8 cellular contexts compared by ENCODE assay signal in genomic region chr1:59296358-59297256, GRCh38. TPM values are rescaled to one million over a fixed set of nuclear protein-coding genes. Genes with fewer than 3 reads are reported as not detected.
DNase-seq lines count a peak whose midpoint lies in the region; ATAC-seq and TF ChIP-seq lines count a peak whose summit lies in the region.

Gene FGGY, plus strand, starts transcription at chr1:59297094. Its CDS starts 24,456 bp downstream, at chr1:59321550.

- 0 to 1% methylated on average over 35 to 58 of the region's 78 CpGs for WGBS in lower leg skin, 2 donors

- peak within 1 kb of the TSS; percentile 90 to 92 (median 92) for H3K27ac Mint-ChIP-seq in CD4-positive, CD25-positive, alpha-beta regulatory T cell
- H3K27ac Mint-ChIP-seq in activated CD4-positive, alpha-beta memory T cell treated with anti-CD3 and anti-CD28 coated beads for 36 hours, result peak within 1 kb of the TSS; percentile 70

- CTCF ChIA-PET in activated CD4-positive, alpha-beta memory T cell treated with anti-CD3 and anti-CD28 coated beads for 36 hours (lab: Charles Lee), result interaction anchor here (1.0 to 2.0 kb wide), 2 partner anchors 463 to 515 kb away, joined by 3 to 6 read pairs; no protein-coding TSS in a partner anchor

- peak within 1 kb of the TSS; percentile 88 to 96 (median 93) for H3K4me3 Mint-ChIP-seq in CD4-positive, CD25-positive, alpha-beta regulatory T cell
- peak within 1 kb of the TSS; percentile 79 for H3K4me3 Mint-ChIP-seq in activated CD4-positive, alpha-beta memory T cell treated with anti-CD3 and anti-CD28 coated beads for 36 hours

- H3K4me1 ChIP-seq in CD4-positive, CD25-positive, alpha-beta regulatory T cell (ENCODE audit: control insufficient read depth, insufficient read depth, low read length, poor library complexity, severe bottlenecking), result peaks cover 11% of the 10 kb centered on the region

- intact Hi-C loops in activated CD4-positive, alpha-beta memory T cell treated with anti-CD3 and anti-CD28 coated beads for 36 hours (cut with micrococcal nuclease), result loop anchor here (1.0 to 10.0 kb wide), 7 partner anchors 32 to 518 kb away; partner anchors contain the start of genes HOOK1 and JUN
- intact Hi-C loops in dorsolateral prefrontal cortex (cut with DNase I), result loop anchor here (1.0 to 10.0 kb wide), 7 partner anchors 394 to 513 kb away; partner anchors contain the start of gene JUN (in 1 of the 2)
- intact Hi-C loops in lower leg skin (cut with DNase I; ENCODE audit: low total_unique reads), result no loop called here

- TF ChIP-seq POLR2A in lower leg skin (IDR thresholded peaks at IDR 0.05), result peak in 1 of 2 donors; percentile 61

- peaks cover 3% of the 10 kb centered on the region for H3K36me3 Mint-ChIP-seq in CD4-positive, CD25-positive, alpha-beta regulatory T cell
- peaks cover 1% of the 10 kb centered on the region for H3K36me3 Mint-ChIP-seq in activated CD4-positive, alpha-beta memory T cell treated with anti-CD3 and anti-CD28 coated beads for 36 hours

- DNase-seq in CD4-positive, CD25-positive, alpha-beta regulatory T cell, result peak; percentile 72 to 93 (median 81)
- DNase-seq in NCI-H82 treated with DMSO at 0.1 percent for 48 hours (lab: John Stamatoyannopoulos, UW; ENCODE audit: unreplicated experiment) (peak; percentile 96), dorsolateral prefrontal cortex (peak; percentile 82 to 97 (median 94)), lower leg skin (ENCODE audit: low spot score in 2 of 2) (peak; percentile 97 to 99)
- peak; percentile 90 for DNase-seq in activated CD4-positive, alpha-beta memory T cell treated with anti-CD3 and anti-CD28 coated beads for 36 hours
- peak; percentile 61 to 66 for DNase-seq in stimulated activated CD4-positive, alpha-beta T cell treated with anti-CD3 and anti-CD28 coated beads, Interleukin-4, amount 100 ng/mL, for 4 hours

- no peaks in the 10 kb centered on the region for H3K36me3 ChIP-seq in CD4-positive, CD25-positive, alpha-beta regulatory T cell (ENCODE audit: control insufficient read depth, insufficient read depth, low read length)

- POLR2A ChIA-PET in activated CD4-positive, alpha-beta memory T cell treated with anti-CD3 and anti-CD28 coated beads for 36 hours (lab: Charles Lee), result interaction anchor here (0.6 to 1.4 kb wide), 2 partner anchors 136 to 512 kb away, joined by 3 to 4 read pairs; partner anchors contain the start of gene JUN

- no peaks in the 10 kb centered on the region for H3K9me3 Mint-ChIP-seq in CD4-positive, CD25-positive, alpha-beta regulatory T cell
- H3K9me3 Mint-ChIP-seq in activated CD4-positive, alpha-beta memory T cell treated with anti-CD3 and anti-CD28 coated beads for 36 hours, result no peaks in the 10 kb centered on the region

- TF ChIP-seq CTCF in dorsolateral prefrontal cortex (IDR thresholded peaks at IDR 0.05 in 54 of 56, conservative IDR thresholded peaks at IDR 0.05 in 2 of 56; ENCODE audit: low read depth in 1 of 56, partially characterized antibody in 56 of 56) (peak in 14 of 56 donors; percentile 2 to 41 (median 16)), lower leg skin (IDR thresholded peaks at IDR 0.05) (no peak)

- peaks cover 5 to 26% (median 7%) of the 10 kb centered on the region in 4 donors for H3K4me1 Mint-ChIP-seq in CD4-positive, CD25-positive, alpha-beta regulatory T cell
- peaks cover 13% of the 10 kb centered on the region for H3K4me1 Mint-ChIP-seq in activated CD4-positive, alpha-beta memory T cell treated with anti-CD3 and anti-CD28 coated beads for 36 hours (ENCODE audit: low read depth)

- peak within 1 kb of the TSS; percentile 88 for H3K4me3 ChIP-seq in CD4-positive, CD25-positive, alpha-beta regulatory T cell (ENCODE audit: low read depth, low read length)
- peak within 1 kb of the TSS; percentile 32 to 86 (median 68) for H3K4me3 ChIP-seq in dorsolateral prefrontal cortex
- H3K4me3 ChIP-seq in lower leg skin (ENCODE audit: low read depth, poor library complexity, severe bottlenecking), result peak within 1 kb of the TSS; percentile 37

- peak; percentile 92 to 93 for ATAC-seq in CD4-positive, CD25-positive, alpha-beta regulatory T cell (ENCODE audit: low read depth in 2 of 2)
- peak; percentile 89 for ATAC-seq in GM19438 (IDR thresholded peaks at IDR 0.05; ENCODE audit: low read depth, unreplicated experiment)
- peak; percentile 96 for ATAC-seq in HG03571 (IDR thresholded peaks at IDR 0.05; ENCODE audit: unreplicated experiment)

- no peaks in the 10 kb centered on the region for H3K9me3 ChIP-seq in CD4-positive, CD25-positive, alpha-beta regulatory T cell (ENCODE audit: control insufficient read depth in 2 of 2, low read length in 2 of 2)

- H3K27me3 Mint-ChIP-seq in CD4-positive, CD25-positive, alpha-beta regulatory T cell, result no peaks in the 10 kb centered on the region
- H3K27me3 Mint-ChIP-seq in activated CD4-positive, alpha-beta memory T cell treated with anti-CD3 and anti-CD28 coated beads for 36 hours, result no peaks in the 10 kb centered on the region

- peak within 1 kb of the TSS; percentile 85 for H3K27ac ChIP-seq in CD4-positive, CD25-positive, alpha-beta regulatory T cell (ENCODE audit: insufficient read depth, low read length, poor library complexity, severe bottlenecking)
- H3K27ac ChIP-seq in dorsolateral prefrontal cortex, result peak within 1 kb of the TSS; percentile 39 to 99 (median 96)

- H3K27me3 ChIP-seq in CD4-positive, CD25-positive, alpha-beta regulatory T cell (ENCODE audit: control insufficient read depth, insufficient read depth, low read length), result no peaks in the 10 kb centered on the region
- no peaks in the 10 kb centered on the region for H3K27me3 ChIP-seq in dorsolateral prefrontal cortex

RNA-seq across cellular contexts. Expression of gene FGGY, which starts in this region (rescaled TPM):
- 7.7 TPM for total RNA-seq in CD4-positive, CD25-positive, alpha-beta regulatory T cell
- polyA plus RNA-seq in CD4-positive, CD25-positive, alpha-beta regulatory T cell, result 1 to 10 TPM; 1.9 to 5.9 (median 3.9) TPM
- 10 to 100 TPM; 10.2 TPM for total RNA-seq in activated CD4-positive, alpha-beta memory T cell treated with anti-CD3 and anti-CD28 coated beads for 36 hours
- total RNA-seq in dorsolateral prefrontal cortex (10 to 100 TPM; 23.4 to 68.4 (median 36.5) TPM), lower leg skin (10 to 100 TPM in 3 of 4 donors, 1 to 10 TPM in 1; 10.0 to 29.5 (median 17.5) TPM)

Comparison
In these comparisons a context has a peak if more than half of its experiments do, and no peak if none do; other contexts are left out.
1. Peak in every context shown above with its lines: DNase-seq, ATAC-seq, H3K4me3 ChIP-seq and H3K27ac ChIP-seq.
2. H3K4me3 ChIP-seq: peak in every context shown above with its lines; median percentile 88 in CD4-positive, CD25-positive, alpha-beta regulatory T cell; 68 in dorsolateral prefrontal cortex; 37 in lower leg skin.